Comparison of ENCODE assay signal across 8 cellular contexts in genomic region chr1:229227298-229227919, GRCh38. TPM values are rescaled to one million over a fixed set of nuclear protein-coding genes. Genes with fewer than 3 reads are reported as not detected.
DNase-seq lines count a peak whose midpoint lies in the region; ATAC-seq and TF ChIP-seq lines count a peak whose summit lies in the region.

No MANE protein-coding gene starts in this region.

- intact Hi-C loops in cardiac septum (cut with DNase I), result loop anchor here (2.0 to 5.0 kb wide), 3 partner anchors 493 to 563 kb away; partner anchors contain the start of gene RHOU

- POLR2A ChIA-PET in activated naive CD8-positive, alpha-beta T cell treated with anti-CD3 and anti-CD28 coated beads, Interleukin-2, amount 10 ng/mL, durations not matched to agents 7 days and 5 days (lab: Charles Lee), result interaction anchor here (1.6 kb wide), 1 partner anchor 492 kb away, joined by 9 read pairs; the partner anchor contains the start of gene RHOU

- no peak overlapping the region for H3K4me3 Mint-ChIP-seq in activated naive CD8-positive, alpha-beta T cell treated with anti-CD3 and anti-CD28 coated beads, Interleukin-2, amount 10 ng/mL, durations not matched to agents 7 days and 5 days

- peaks cover 5% of the 10 kb centered on the region for H3K27me3 Mint-ChIP-seq in activated naive CD8-positive, alpha-beta T cell treated with anti-CD3 and anti-CD28 coated beads, Interleukin-2, amount 10 ng/mL, durations not matched to agents 7 days and 5 days

- H3K27ac Mint-ChIP-seq in activated naive CD8-positive, alpha-beta T cell treated with anti-CD3 and anti-CD28 coated beads, Interleukin-2, amount 10 ng/mL, durations not matched to agents 7 days and 5 days, result no peak overlapping the region

- peak; percentile 75 for ATAC-seq in activated naive CD8-positive, alpha-beta T cell treated with anti-CD3 and anti-CD28 coated beads, Interleukin-2, amount 10 ng/mL, durations not matched to agents 7 days and 5 days (ENCODE audit: low read depth)
- no peak for ATAC-seq in GM21619 (IDR thresholded peaks at IDR 0.05; ENCODE audit: unreplicated experiment)
- ATAC-seq in HG03139 (IDR thresholded peaks at IDR 0.05; ENCODE audit: unreplicated experiment), result no peak

- DNase-seq in NCI-H146 treated with DMSO at 0.1 percent for 48 hours (lab: John Stamatoyannopoulos, UW; ENCODE audit: unreplicated experiment) (peak; percentile 75), T follicular helper cell (ENCODE audit: low read depth) (peak; percentile 59), cardiac septum (ENCODE audit: low spot score) (peak; percentile 92), retina (peak; percentile 90)
- DNase-seq in activated naive CD8-positive, alpha-beta T cell treated with anti-CD3 and anti-CD28 coated beads, Interleukin-2, amount 10 ng/mL, durations not matched to agents 7 days and 5 days, result peak; percentile 86

- no peaks in the 10 kb centered on the region for H3K36me3 Mint-ChIP-seq in activated naive CD8-positive, alpha-beta T cell treated with anti-CD3 and anti-CD28 coated beads, Interleukin-2, amount 10 ng/mL, durations not matched to agents 7 days and 5 days

- H3K4me1 Mint-ChIP-seq in activated naive CD8-positive, alpha-beta T cell treated with anti-CD3 and anti-CD28 coated beads, Interleukin-2, amount 10 ng/mL, durations not matched to agents 7 days and 5 days, result peaks cover 8% of the 10 kb centered on the region

- peak; percentile 78 for TF ChIP-seq CTCF in GM12874 (IDR thresholded peaks at IDR 0.05; ENCODE audit: insufficient read depth, low read depth, low read length)

- no peaks in the 10 kb centered on the region for H3K9me3 Mint-ChIP-seq in activated naive CD8-positive, alpha-beta T cell treated with anti-CD3 and anti-CD28 coated beads, Interleukin-2, amount 10 ng/mL, durations not matched to agents 7 days and 5 days

RNA-seq across cellular contexts. Expression of gene RAB4A, which starts 43.5 kb away (rescaled TPM):
- 10 to 100 TPM; 38.1 to 44.6 TPM for total RNA-seq in activated naive CD8-positive, alpha-beta T cell treated with anti-CD3 and anti-CD28 coated beads, Interleukin-2, amount 10 ng/mL, durations not matched to agents 7 days and 5 days
- 124 TPM for total RNA-seq in cardiac septum
